Comparison of ENCODE assay signal across 11 cellular contexts in the genomic region with DNA sequence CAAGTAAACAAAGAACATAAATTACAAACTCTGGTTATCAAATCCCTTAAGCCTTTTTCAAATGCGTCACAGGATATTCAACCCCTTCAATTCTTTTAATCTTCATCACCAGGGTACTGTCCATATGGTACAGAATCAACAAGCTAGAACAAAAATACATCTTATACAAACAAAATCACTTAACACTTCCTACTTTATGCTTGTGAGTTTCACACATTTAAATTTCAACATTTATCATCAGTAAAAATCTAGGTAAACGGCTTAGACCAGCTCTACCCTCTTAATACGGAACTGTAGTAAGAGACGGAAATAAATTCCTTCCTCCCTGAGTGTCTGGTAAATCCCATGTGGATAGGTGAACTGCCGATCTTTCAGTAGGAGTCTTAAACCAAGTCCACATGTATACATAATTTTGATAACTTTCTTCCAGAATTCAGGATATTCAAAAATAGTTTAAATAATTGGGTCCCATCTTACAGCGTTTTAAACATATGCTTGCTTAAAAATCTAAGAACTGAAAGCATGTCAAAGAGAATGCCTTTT. TPM values are rescaled to one million over a fixed set of nuclear protein-coding genes. Genes with fewer than 3 reads are reported as not detected.
DNase-seq lines count a peak whose midpoint lies in the region; ATAC-seq, FAIRE-seq and TF ChIP-seq lines count a peak whose summit lies in the region.
"Had no signal": no experiment of that assay in that cellular context is flagged by ENCODE, and none has a peak within 500 bp of the region (broad histone marks: within the 10 kb centered on the region; RNA-seq: fewer than 3 reads in every experiment).

No MANE protein-coding gene starts in this region.

- CTCF ChIA-PET in activated naive CD4-positive, alpha-beta T cell treated with anti-CD3 and anti-CD28 coated beads, Interleukin-2, amount 10 ng/mL, durations not matched to agents 7 days and 5 days (lab: Charles Lee) = no interaction called here

- no peaks in the 10 kb centered on the region for H3K27me3 ChIP-seq in right cardiac atrium (ENCODE audit: control insufficient read depth, insufficient read depth)
- H3K27me3 ChIP-seq: right atrium auricular region had no signal

- TF ChIP-seq CTCF in kidney (IDR thresholded peaks at IDR 0.05; ENCODE audit: borderline replicate concordance, extremely low read depth, insufficient read depth) = no peak

- H3K9me3 ChIP-seq in right cardiac atrium (ENCODE audit: control insufficient read depth, low read length) (no peaks in the 10 kb centered on the region), kidney (ENCODE audit: control insufficient read depth in 1 of 2, low read length in 2 of 2) (no peaks in the 10 kb centered on the region)
- H3K9me3 ChIP-seq: right atrium auricular region had no signal

- intact Hi-C loops in right cardiac atrium (cut with DNase I) = no loop called here
- intact Hi-C loops in left cardiac atrium (cut with DNase I) = no loop called here
- intact Hi-C loops in kidney (cut with DNase I) = no loop called here

- H3K27ac Mint-ChIP-seq in activated naive CD8-positive, alpha-beta T cell = no peak overlapping the region
- no peak overlapping the region for H3K27ac Mint-ChIP-seq in activated T-helper 17 cell treated with anti-CD3 and anti-CD28 coated beads, Interleukin-2, amount 50 U/mL, for 72 hours
- H3K27ac Mint-ChIP-seq in activated naive CD4-positive, alpha-beta T cell treated with anti-CD3 and anti-CD28 coated beads, Interleukin-2, amount 10 ng/mL, durations not matched to agents 7 days and 5 days = no peak overlapping the region
- H3K27ac Mint-ChIP-seq: HFFc6 had no signal

- no peaks in the 10 kb centered on the region for H3K36me3 ChIP-seq in kidney (ENCODE audit: control insufficient read depth in 1 of 2, insufficient read depth in 2 of 2, low read length in 2 of 2)
- H3K36me3 ChIP-seq: right atrium auricular region had no signal

- peak overlapping the region in 1 of 2 donors; percentile 62 for H3K9ac ChIP-seq in kidney (ENCODE audit: low read length in 2 of 2)

- 50% methylated on average over 6 of the region's 6 CpGs for WGBS in right cardiac atrium

- no peaks in the 10 kb centered on the region for H3K36me3 Mint-ChIP-seq in activated naive CD8-positive, alpha-beta T cell
- no peaks in the 10 kb centered on the region for H3K36me3 Mint-ChIP-seq in activated T-helper 17 cell treated with anti-CD3 and anti-CD28 coated beads, Interleukin-2, amount 50 U/mL, for 72 hours (ENCODE audit: low read depth)
- no peaks in the 10 kb centered on the region for H3K36me3 Mint-ChIP-seq in activated naive CD4-positive, alpha-beta T cell treated with anti-CD3 and anti-CD28 coated beads, Interleukin-2, amount 10 ng/mL, durations not matched to agents 7 days and 5 days

- no peaks in the 10 kb centered on the region for H3K9me3 Mint-ChIP-seq in activated naive CD8-positive, alpha-beta T cell (ENCODE audit: low read depth)
- no peaks in the 10 kb centered on the region for H3K9me3 Mint-ChIP-seq in activated T-helper 17 cell treated with anti-CD3 and anti-CD28 coated beads, Interleukin-2, amount 50 U/mL, for 72 hours
- no peaks in the 10 kb centered on the region for H3K9me3 Mint-ChIP-seq in activated naive CD4-positive, alpha-beta T cell treated with anti-CD3 and anti-CD28 coated beads, Interleukin-2, amount 10 ng/mL, durations not matched to agents 7 days and 5 days
- H3K9me3 Mint-ChIP-seq: HFFc6 had no signal

- DNase-seq in right cardiac atrium (no peak), left cardiac atrium (no peak), kidney (no peak), SIG-M5 (lab: John Stamatoyannopoulos, UW) (no peak)
- DNase-seq in activated naive CD4-positive, alpha-beta T cell treated with anti-CD3 and anti-CD28 coated beads, Interleukin-2, amount 10 ng/mL, durations not matched to agents 7 days and 5 days = no peak
- no peak for DNase-seq in stimulated activated naive CD4-positive, alpha-beta T cell treated with Interleukin-2 at 50 U/mL for 16 hours (lab: John Stamatoyannopoulos, UW)
- DNase-seq: HFFc6, OCI-M1 had no signal

- H3K4me1 Mint-ChIP-seq in activated naive CD8-positive, alpha-beta T cell (ENCODE audit: low read depth) = peaks cover 8% of the 10 kb centered on the region
- H3K4me1 Mint-ChIP-seq in activated T-helper 17 cell treated with anti-CD3 and anti-CD28 coated beads, Interleukin-2, amount 50 U/mL, for 72 hours = peaks cover 7% of the 10 kb centered on the region
- peaks cover 12% of the 10 kb centered on the region for H3K4me1 Mint-ChIP-seq in activated naive CD4-positive, alpha-beta T cell treated with anti-CD3 and anti-CD28 coated beads, Interleukin-2, amount 10 ng/mL, durations not matched to agents 7 days and 5 days

- H3K4me1 ChIP-seq in right cardiac atrium (ENCODE audit: control insufficient read depth, insufficient read depth, low read length) = no peaks in the 10 kb centered on the region
- no peaks in the 10 kb centered on the region for H3K4me1 ChIP-seq in kidney (ENCODE audit: control insufficient read depth in 1 of 2, insufficient read depth in 1 of 2, low read depth in 1 of 2, low read length in 2 of 2)
- H3K4me1 ChIP-seq: right atrium auricular region had no signal

- ATAC-seq in right cardiac atrium = no peak
- no peak for ATAC-seq in left cardiac atrium
- ATAC-seq in activated T-helper 17 cell treated with anti-CD3 and anti-CD28 coated beads, Interleukin-2, amount 50 U/mL, for 72 hours (replicated peaks) = no peak

- H3K27ac ChIP-seq in right cardiac atrium (ENCODE audit: low read length) (no peak overlapping the region), kidney (ENCODE audit: low read depth in 2 of 2, low read length in 2 of 2) (no peak overlapping the region)
- H3K27ac ChIP-seq: right atrium auricular region had no signal

- peaks cover 43% of the 10 kb centered on the region for H3K27me3 Mint-ChIP-seq in activated naive CD8-positive, alpha-beta T cell
- H3K27me3 Mint-ChIP-seq in activated T-helper 17 cell treated with anti-CD3 and anti-CD28 coated beads, Interleukin-2, amount 50 U/mL, for 72 hours = peaks cover 65% of the 10 kb centered on the region
- peaks cover 72% of the 10 kb centered on the region for H3K27me3 Mint-ChIP-seq in activated naive CD4-positive, alpha-beta T cell treated with anti-CD3 and anti-CD28 coated beads, Interleukin-2, amount 10 ng/mL, durations not matched to agents 7 days and 5 days

- H3K4me3 ChIP-seq in right cardiac atrium (ENCODE audit: low read length) (peak overlapping the region; percentile 66), kidney (ENCODE audit: low read length in 2 of 2) (peak overlapping the region; percentile 78 to 79)

- H3K4me3 Mint-ChIP-seq in activated naive CD8-positive, alpha-beta T cell = peak overlapping the region; percentile 96
- H3K4me3 Mint-ChIP-seq in activated T-helper 17 cell treated with anti-CD3 and anti-CD28 coated beads, Interleukin-2, amount 50 U/mL, for 72 hours = no peak overlapping the region
- no peak overlapping the region for H3K4me3 Mint-ChIP-seq in activated naive CD4-positive, alpha-beta T cell treated with anti-CD3 and anti-CD28 coated beads, Interleukin-2, amount 10 ng/mL, durations not matched to agents 7 days and 5 days

- FAIRE-seq in kidney (lab: Jason Lieb, UNC) = no peak

RNA-seq across cellular contexts. Expression of gene CCDC181, which starts 1.0 kb away (rescaled TPM):
- total RNA-seq in right cardiac atrium (1 to 10 TPM; 2.2 to 3.3 (median 2.4) TPM), left cardiac atrium (1 to 10 TPM; 1.1 to 1.6 TPM), kidney (4.8 TPM)
- polyA plus RNA-seq in right cardiac atrium (1.9 TPM), kidney (ENCODE audit: insufficient read depth, low read depth, low replicate concordance) (8.2 TPM)
- not detected for total RNA-seq in activated T-helper 17 cell treated with anti-CD3 and anti-CD28 coated beads, Interleukin-2, amount 50 U/mL, for 72 hours
- total RNA-seq: HFFc6 had no signal

RNA-seq across cellular contexts. Expression of gene BLZF1, which starts 58.2 kb away (rescaled TPM):
- 10 to 100 TPM; 24.5 to 28.3 (median 26.4) TPM for total RNA-seq in right cardiac atrium
- 11.7 TPM for polyA plus RNA-seq in right cardiac atrium
- total RNA-seq in left cardiac atrium = 10 to 100 TPM; 21.7 to 22.6 TPM
- total RNA-seq in kidney = 25.3 TPM
- polyA plus RNA-seq in kidney (ENCODE audit: insufficient read depth, low read depth, low replicate concordance) = 10.3 TPM
- total RNA-seq in activated T-helper 17 cell treated with anti-CD3 and anti-CD28 coated beads, Interleukin-2, amount 50 U/mL, for 72 hours = 10 to 100 TPM; 13.9 to 14.2 TPM

RNA-seq across cellular contexts. Expression of gene NME7, which starts 58.6 kb away (rescaled TPM):
- total RNA-seq in right cardiac atrium (10 to 100 TPM in 2 of 4 donors, 1 to 10 TPM in 2; 9.2 to 15.1 (median 10.5) TPM), left cardiac atrium (10 to 100 TPM in 1 of 2 donors, 1 to 10 TPM in 1; 7.7 to 10.3 TPM), kidney (31.9 TPM)
- polyA plus RNA-seq in right cardiac atrium (8.7 TPM), kidney (ENCODE audit: insufficient read depth, low read depth, low replicate concordance) (13.7 TPM)
- 10 to 100 TPM; 20.3 to 20.6 TPM for total RNA-seq in activated T-helper 17 cell treated with anti-CD3 and anti-CD28 coated beads, Interleukin-2, amount 50 U/mL, for 72 hours

RNA-seq across cellular contexts. Expression of gene SLC19A2, which starts 59.5 kb away (rescaled TPM):
- total RNA-seq in right cardiac atrium (10 to 100 TPM; 11.2 to 26.5 (median 15.4) TPM), left cardiac atrium (10 to 100 TPM; 17.8 to 28.7 TPM), kidney (7.8 TPM)
- polyA plus RNA-seq in right cardiac atrium (26.2 TPM), kidney (ENCODE audit: insufficient read depth, low read depth, low replicate concordance) (10.9 TPM)
- 10 to 100 TPM in 1 of 2 donors, 1 to 10 TPM in 1; 9.1 to 13.9 TPM for total RNA-seq in activated T-helper 17 cell treated with anti-CD3 and anti-CD28 coated beads, Interleukin-2, amount 50 U/mL, for 72 hours
